ENCODE assay signal across 10 cellular contexts in genomic region chr9:136092741-136093140, GRCh38. TPM values are rescaled to one million over a fixed set of nuclear protein-coding genes. Genes with fewer than 3 reads are reported as not detected.
DNase-seq lines count a peak whose midpoint lies in the region; TF ChIP-seq lines count a peak whose summit lies in the region.
"Had no signal": no experiment of that assay in that cellular context is flagged by ENCODE, and none has a peak within 500 bp of the region (broad histone marks: within the 10 kb centered on the region; RNA-seq: fewer than 3 reads in every experiment).

No MANE protein-coding gene starts in this region.

- H3K9me3 ChIP-seq in BE2C (no peaks in the 10 kb centered on the region), NT2/D1 (ENCODE audit: insufficient read depth, low read length) (no peaks in the 10 kb centered on the region)
- H3K9me3 ChIP-seq: Peyer's patch had no signal

- H3K4me3 ChIP-seq in BE2C (ENCODE audit: low read depth, low read length) (no peak overlapping the region), NT2/D1 (ENCODE audit: insufficient read length, low read depth) (no peak overlapping the region), dorsolateral prefrontal cortex (peak overlapping the region in 24 of 59 donors; percentile 1 to 78 (median 70))

- H3K27me3 Mint-ChIP-seq in osteocyte (ENCODE audit: unreplicated experiment) = no peaks in the 10 kb centered on the region

- peaks cover 15% of the 10 kb centered on the region; the same call in 1 of the 2 replicates for H3K4me1 ChIP-seq in BE2C
- peaks cover 54% of the 10 kb centered on the region for H3K4me1 ChIP-seq in NT2/D1 (ENCODE audit: insufficient read depth, insufficient read length)

- H3K9ac ChIP-seq in NT2/D1 (ENCODE audit: insufficient read length, low read depth) = peak overlapping the region; percentile 4

- H3K4me1 Mint-ChIP-seq in osteocyte (ENCODE audit: unreplicated experiment) = peaks cover 60% of the 10 kb centered on the region

- intact Hi-C loops in dorsolateral prefrontal cortex (cut with DNase I) = no loop called here

- H3K27ac Mint-ChIP-seq in osteocyte (ENCODE audit: unreplicated experiment) = peak overlapping the region; percentile 80

- no peaks in the 10 kb centered on the region for H3K27me3 ChIP-seq in BE2C
- H3K27me3 ChIP-seq in NT2/D1 (ENCODE audit: insufficient read depth, insufficient read length) = peaks cover 11% of the 10 kb centered on the region
- H3K27me3 ChIP-seq in dorsolateral prefrontal cortex = peaks cover 0 to 6% (median 0%) of the 10 kb centered on the region in 45 donors
- H3K27me3 ChIP-seq: Peyer's patch had no signal

- H3K36me3 ChIP-seq in BE2C = no peaks in the 10 kb centered on the region
- H3K36me3 ChIP-seq in NT2/D1 (ENCODE audit: insufficient read depth, insufficient read length, low read length) = peaks cover 16% of the 10 kb centered on the region

- TF ChIP-seq CTCF in BE2C (IDR thresholded peaks at IDR 0.05; ENCODE audit: low read depth, low read length) = 0 out of 2 replicates have a peak, but pooled peaks have one; percentile 8
- TF ChIP-seq CTCF in dorsolateral prefrontal cortex (IDR thresholded peaks at IDR 0.05 in 54 of 56, conservative IDR thresholded peaks at IDR 0.05 in 2 of 56; ENCODE audit: low read depth in 1 of 56, partially characterized antibody in 56 of 56) = peak in 1 of 56 donors; percentile 13
- TF ChIP-seq CTCF in osteocyte (IDR thresholded peaks at IDR 0.05) = no peak

- H3K36me3 Mint-ChIP-seq in osteocyte (ENCODE audit: unreplicated experiment) = no peaks in the 10 kb centered on the region

- peak overlapping the region in 56 of 59 donors; percentile 23 to 94 (median 82) for H3K27ac ChIP-seq in dorsolateral prefrontal cortex

- no peaks in the 10 kb centered on the region for H3K9me3 Mint-ChIP-seq in osteocyte (ENCODE audit: unreplicated experiment)

- DNase-seq in BE2C = no peak
- no peak for DNase-seq in NT2/D1 (ENCODE audit: low read depth, low spot score)
- DNase-seq in dorsolateral prefrontal cortex = no peak
- no peak for DNase-seq in osteocyte (ENCODE audit: extremely low spot score, unreplicated experiment)
- DNase-seq in NCI-H1694 treated with DMSO at 0.1 percent for 48 hours (lab: John Stamatoyannopoulos, UW) = no peak
- no peak for DNase-seq in GM03348 (ENCODE audit: low spot score)
- DNase-seq in cerebellar cortex (ENCODE audit: low spot score) = no peak
- DNase-seq in AG08395 (ENCODE audit: low spot score) = no peak
- DNase-seq: midbrain, Peyer's patch had no signal

- H3K4me3 Mint-ChIP-seq in osteocyte (ENCODE audit: unreplicated experiment) = peak overlapping the region; percentile 77

RNA-seq across cellular contexts. Expression of gene NACC2, which starts 2.3 kb away (rescaled TPM):
- polyA plus RNA-seq in BE2C (2012; ENCODE audit: insufficient read depth, insufficient read length, low read depth) = 7.1 TPM
- total RNA-seq in dorsolateral prefrontal cortex (100 to 1,000 TPM in 46 of 120 experiments, 10 to 100 TPM in 74; 55.9 to 246 (median 94.8) TPM), osteocyte (40.1 and 41.4 TPM in 2 replicates)

RNA-seq across cellular contexts. Expression of gene TMEM250, which starts 25.9 kb away (rescaled TPM):
- 50.2 TPM for polyA plus RNA-seq in BE2C (2012; ENCODE audit: insufficient read depth, insufficient read length, low read depth)
- total RNA-seq in dorsolateral prefrontal cortex (10 to 100 TPM; 19.3 to 53.2 (median 34.1) TPM), osteocyte (34.0 and 38.2 TPM in 2 replicates)
